ENCODE assay signal across 22 cellular contexts in the genomic region with DNA sequence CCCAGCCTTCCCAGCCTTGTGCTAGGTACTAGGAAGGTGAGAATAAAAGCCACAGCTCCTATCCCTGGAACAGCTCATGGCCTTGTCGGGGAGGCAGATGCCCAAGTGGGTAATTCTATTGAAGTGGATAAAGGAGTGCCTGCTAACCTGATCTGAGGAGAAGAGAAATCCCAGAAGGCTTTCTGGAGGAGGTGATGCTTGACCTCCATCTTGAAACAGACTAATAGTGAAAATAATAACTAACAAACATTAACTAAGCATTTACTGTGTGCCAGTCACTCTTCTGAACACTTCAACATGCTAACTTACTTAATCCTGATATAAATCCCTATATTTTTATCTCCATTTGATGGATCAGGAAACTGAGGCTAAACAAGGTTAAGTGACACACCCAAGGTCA.
A peak's percentile ranks its signal among the peaks of the same experiment; 100 is the strongest.
DNase-seq lines count a peak whose midpoint lies in the region; ATAC-seq, FAIRE-seq and TF ChIP-seq lines count a peak whose summit lies in the region.
"Had no signal": no experiment of that assay in that cellular context is flagged by ENCODE, and none has a peak within 500 bp of the region (broad histone marks: within the 10 kb centered on the region; RNA-seq: fewer than 3 reads in every experiment).

No MANE protein-coding gene starts in this region.

- H3K27me3 ChIP-seq in RWPE2 (ENCODE audit: insufficient read depth, poor library complexity, severe bottlenecking) (no peaks in the 10 kb centered on the region), neural progenitor cell (no peaks in the 10 kb centered on the region)
- H3K27me3 ChIP-seq: BLaER1 treated with 17β-estradiol and CSF1 and Interleukin-3, amounts not matched to agents 10 nM and 100 nM had no signal

- H3K4me1 Mint-ChIP-seq in neural progenitor cell (peaks cover 29% of the 10 kb centered on the region), natural killer cell (no peaks in the 10 kb centered on the region)
- H3K4me1 Mint-ChIP-seq: B cell had no signal

- no peaks in the 10 kb centered on the region for H3K9me3 Mint-ChIP-seq in neural progenitor cell
- H3K9me3 Mint-ChIP-seq in natural killer cell: peaks cover 0 to 2% of the 10 kb centered on the region in 2 donors
- H3K9me3 Mint-ChIP-seq: CD4-positive, alpha-beta T cell; CD8-positive, alpha-beta T cell had no signal

- no peaks in the 10 kb centered on the region for H3K79me2 ChIP-seq in neural progenitor cell (ENCODE audit: low read depth)

- ATAC-seq in RWPE2 (ENCODE audit: low read depth) (no peak), natural killer cell (no peak)
- ATAC-seq: A549; CD8-positive, alpha-beta T cell had no signal

- H3K27me3 Mint-ChIP-seq in neural progenitor cell (ENCODE audit: insufficient read depth, low read depth) (peaks cover 9% of the 10 kb centered on the region), natural killer cell (ENCODE audit: low read depth in 2 of 2) (no peaks in the 10 kb centered on the region)
- H3K27me3 Mint-ChIP-seq: B cell; CD4-positive, alpha-beta T cell had no signal

- H3K9ac ChIP-seq in neural progenitor cell: no peak overlapping the region
- H3K9ac ChIP-seq: BLaER1 treated with 17β-estradiol and CSF1 and Interleukin-3, amounts not matched to agents 10 nM and 100 nM had no signal

- TF ChIP-seq CTCF in RWPE2 (IDR thresholded peaks at IDR 0.05; ENCODE audit: poor library complexity, severe bottlenecking) (no peak), neural progenitor cell (IDR thresholded peaks at IDR 0.05) (no peak), natural killer cell (IDR thresholded peaks at IDR 0.05) (no peak)

- intact Hi-C loops in natural killer cell (cut with micrococcal nuclease): no loop called here

- H3F3A ChIP-seq in neural progenitor cell (ENCODE audit: low read depth): no peaks in the 10 kb centered on the region

- no peak overlapping the region for H2AFZ ChIP-seq in neural progenitor cell (replicated peaks)

- H3K27ac ChIP-seq in RWPE2 (ENCODE audit: poor library complexity, severe bottlenecking) (no peak overlapping the region), neural progenitor cell (no peak overlapping the region)
- H3K27ac ChIP-seq: 22Rv1; A549; BLaER1 treated with 17β-estradiol and CSF1 and Interleukin-3, amounts not matched to agents 10 nM and 100 nM; C4-2B had no signal

- H3K27ac Mint-ChIP-seq in neural progenitor cell (peak overlapping the region; percentile 40), natural killer cell (no peak overlapping the region)
- H3K27ac Mint-ChIP-seq: B cell; CD4-positive, alpha-beta T cell; CD8-positive, alpha-beta T cell had no signal

- H3K4me3 ChIP-seq in RWPE2 (ENCODE audit: severe bottlenecking): no peak overlapping the region
- H3K4me3 ChIP-seq in neural progenitor cell: no peak overlapping the region
- H3K4me3 ChIP-seq: A549; BLaER1 treated with 17β-estradiol and CSF1 and Interleukin-3, amounts not matched to agents 10 nM and 100 nM had no signal

- no peak overlapping the region for H3K4me2 ChIP-seq in neural progenitor cell
- H3K4me2 ChIP-seq: A549; BLaER1 treated with 17β-estradiol and CSF1 and Interleukin-3, amounts not matched to agents 10 nM and 100 nM had no signal

- H3K9me3 ChIP-seq in RWPE2 (ENCODE audit: severe bottlenecking) (no peaks in the 10 kb centered on the region), neural progenitor cell (ENCODE audit: low read depth) (no peaks in the 10 kb centered on the region)
- H3K9me3 ChIP-seq: A549; BLaER1 treated with 17β-estradiol and CSF1 and Interleukin-3, amounts not matched to agents 10 nM and 100 nM; Caco-2 had no signal

- no peaks in the 10 kb centered on the region for H4K20me1 ChIP-seq in neural progenitor cell (ENCODE audit: low read depth)
- H4K20me1 ChIP-seq: BLaER1 treated with 17β-estradiol and CSF1 and Interleukin-3, amounts not matched to agents 10 nM and 100 nM had no signal

- DNase-seq in HTR-8/SVneo (ENCODE audit: insufficient read length, low spot score) (no peak), RWPE2 (ENCODE audit: low spot score) (peak; percentile 33), neural progenitor cell (ENCODE audit: low spot score) (no peak), natural killer cell (no peak), HuH-7.5 (ENCODE audit: low spot score) (no peak)
- no peak for DNase-seq in stimulated activated CD4-positive, alpha-beta T cell treated with anti-CD3 and anti-CD28 coated beads, Interleukin-4, amount 100 ng/mL, for 4 hours
- DNase-seq: AML-193; Caco-2; Calu3; CD4-positive, alpha-beta T cell; CD8-positive, alpha-beta T cell; DMS79 treated with DMSO at 0.1 percent for 48 hours; GF-D8 had no signal

- H3K4me3 Mint-ChIP-seq in neural progenitor cell (no peak overlapping the region), natural killer cell (no peak overlapping the region)
- H3K4me3 Mint-ChIP-seq: B cell; CD4-positive, alpha-beta T cell; CD8-positive, alpha-beta T cell had no signal

- H3K4me1 ChIP-seq in RWPE2 (ENCODE audit: insufficient read depth, poor library complexity, severe bottlenecking): no peaks in the 10 kb centered on the region
- no peaks in the 10 kb centered on the region for H3K4me1 ChIP-seq in neural progenitor cell
- H3K4me1 ChIP-seq: A549, Caco-2 had no signal

- H3K36me3 ChIP-seq in RWPE2 (ENCODE audit: low read depth) (no peaks in the 10 kb centered on the region), neural progenitor cell (no peaks in the 10 kb centered on the region)
- H3K36me3 ChIP-seq: BLaER1 treated with 17β-estradiol and CSF1 and Interleukin-3, amounts not matched to agents 10 nM and 100 nM had no signal

- H3K36me3 Mint-ChIP-seq in neural progenitor cell (no peaks in the 10 kb centered on the region), natural killer cell (no peaks in the 10 kb centered on the region)
- H3K36me3 Mint-ChIP-seq: CD8-positive, alpha-beta T cell had no signal

- FAIRE-seq in HTR-8/SVneo (lab: Jason Lieb, UNC): peak; percentile 49
- FAIRE-seq: A549, D721Med, G401.6, GM12891, GM19239 had no signal
